ENCODE assay signal across 20 cellular contexts in the genomic region with DNA sequence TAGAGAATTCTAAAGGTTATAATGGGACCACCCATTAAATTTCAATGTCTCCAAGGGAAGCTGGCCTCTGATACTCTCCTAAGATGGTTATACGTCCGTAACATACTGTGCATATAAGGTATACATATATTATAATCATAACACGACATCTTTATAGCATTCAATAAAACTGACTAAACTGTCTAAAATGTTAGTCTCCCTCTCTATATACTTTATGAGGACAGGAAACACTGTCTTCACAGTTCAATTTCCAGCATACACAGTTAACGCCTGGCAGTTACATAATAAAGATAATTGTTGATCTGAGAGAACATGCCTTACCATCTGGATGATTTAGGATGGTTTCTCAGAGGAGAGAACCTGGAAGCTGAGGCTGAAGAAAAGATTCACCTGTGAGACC. TPM values are rescaled to one million over a fixed set of nuclear protein-coding genes. Genes with fewer than 3 reads are reported as not detected.
DNase-seq lines count a peak whose midpoint lies in the region; ATAC-seq and TF ChIP-seq lines count a peak whose summit lies in the region.
"Had no signal": no experiment of that assay in that cellular context is flagged by ENCODE, and none has a peak within 500 bp of the region (broad histone marks: within the 10 kb centered on the region; RNA-seq: fewer than 3 reads in every experiment).

No MANE protein-coding gene starts in this region.

- H3K27ac ChIP-seq in HCT116 (ENCODE audit: low read depth, low read length) (no peak overlapping the region), colonic mucosa (no peak overlapping the region)
- H3K27ac ChIP-seq: KMS-11 had no signal

- TF ChIP-seq POLR2A in HCT116 (IDR thresholded peaks at IDR 0.05; ENCODE audit: borderline replicate concordance, extremely low read depth, insufficient read depth, insufficient read length): no peak

- RAD21 ChIA-PET in HCT116 (lab: Charles Lee; ENCODE audit: low non-redundant PET in 1 of 2, low total read pairs in 2 of 2, uncharacterized antibody in 2 of 2, unreplicated experiment in 2 of 2): no interaction called here

- H3K27me3 ChIP-seq in HCT116 (ENCODE audit: insufficient read depth, low read length): no peaks in the 10 kb centered on the region
- H3K27me3 ChIP-seq in colonic mucosa: no peaks in the 10 kb centered on the region
- H3K27me3 ChIP-seq: foreskin keratinocyte, transverse colon had no signal

- H3K4me3 Mint-ChIP-seq in activated CD4-positive, alpha-beta T cell treated with anti-CD3 and anti-CD28 coated beads for 36 hours: peak overlapping the region; percentile 87
- H3K4me3 Mint-ChIP-seq in activated naive CD8-positive, alpha-beta T cell treated with anti-CD3 and anti-CD28 coated beads, Interleukin-2, amount 10 ng/mL, durations not matched to agents 7 days and 5 days: peak overlapping the region; percentile 91
- H3K4me3 Mint-ChIP-seq in neural crest cell: peak overlapping the region; percentile 96

- H4K20me1 ChIP-seq in HCT116 (ENCODE audit: insufficient read depth): no peaks in the 10 kb centered on the region

- H3K4me3 ChIP-seq in HCT116 (replicated peaks in 1 of 2; ENCODE audit: low read depth in 1 of 2, low read length in 2 of 2): peak overlapping the region in 1 of 2 experiments; percentile 87; a peak in 2 of 4 replicates
- no peak overlapping the region for H3K4me3 ChIP-seq in colonic mucosa

- H3K9me2 ChIP-seq in HCT116 (ENCODE audit: insufficient read depth): no peaks in the 10 kb centered on the region

- ATAC-seq in activated CD4-positive, alpha-beta T cell treated with anti-CD3 and anti-CD28 coated beads for 36 hours: no peak
- no peak for ATAC-seq in HCT116
- ATAC-seq in activated naive CD8-positive, alpha-beta T cell treated with anti-CD3 and anti-CD28 coated beads, Interleukin-2, amount 10 ng/mL, durations not matched to agents 7 days and 5 days (ENCODE audit: low read depth): no peak
- ATAC-seq: foreskin keratinocyte; stimulated activated memory B cell treated with anti-CD40 and anti-IgM and Interleukin-4, amounts not matched to agents 10 μg/mL and 1 μg/mL and 100 μg/mL, for 72 hours had no signal

- no peak for TF ChIP-seq RAD21 in HCT116 (IDR thresholded peaks at IDR 0.05; ENCODE audit: low read depth)

- POLR2A ChIA-PET in activated CD4-positive, alpha-beta T cell treated with anti-CD3 and anti-CD28 coated beads for 36 hours (lab: Charles Lee): interaction anchor here (0.7 kb wide), 1 partner anchor 16 kb away, joined by 4 read pairs; no protein-coding TSS in a partner anchor
- POLR2A ChIA-PET in HCT116 (lab: Charles Lee): no interaction called here
- POLR2A ChIA-PET in activated naive CD8-positive, alpha-beta T cell treated with anti-CD3 and anti-CD28 coated beads, Interleukin-2, amount 10 ng/mL, durations not matched to agents 7 days and 5 days (lab: Charles Lee): no interaction called here

- H3K9me3 ChIP-seq in HCT116 (ENCODE audit: control insufficient read depth in 1 of 2, insufficient read depth in 1 of 2, low read depth in 1 of 2, low read length in 2 of 2): no peaks in the 10 kb centered on the region
- no peaks in the 10 kb centered on the region for H3K9me3 ChIP-seq in colonic mucosa
- H3K9me3 ChIP-seq: transverse colon had no signal

- H3K4me1 Mint-ChIP-seq in activated CD4-positive, alpha-beta T cell treated with anti-CD3 and anti-CD28 coated beads for 36 hours: peaks cover 21% of the 10 kb centered on the region
- peaks cover 18% of the 10 kb centered on the region for H3K4me1 Mint-ChIP-seq in activated naive CD8-positive, alpha-beta T cell treated with anti-CD3 and anti-CD28 coated beads, Interleukin-2, amount 10 ng/mL, durations not matched to agents 7 days and 5 days
- H3K4me1 Mint-ChIP-seq in neural crest cell: peaks cover 32% of the 10 kb centered on the region

- no peak for DNase-seq in activated CD4-positive, alpha-beta T cell treated with anti-CD3 and anti-CD28 coated beads for 36 hours
- DNase-seq in activated CD4-positive, alpha-beta T cell treated with anti-CD3 and anti-CD28 coated beads for 4 hours: no peak
- DNase-seq in HCT116 (ENCODE audit: low read depth, low spot score) (no peak), neural crest cell (ENCODE audit: low read depth, low spot score) (no peak), colonic mucosa (no peak), NCI-H524 (lab: John Stamatoyannopoulos, UW) (no peak)
- no peak for DNase-seq in activated naive CD8-positive, alpha-beta T cell treated with anti-CD3 and anti-CD28 coated beads, Interleukin-2, amount 10 ng/mL, durations not matched to agents 7 days and 5 days
- no peak for DNase-seq in stimulated activated naive CD4-positive, alpha-beta T cell treated with Interleukin-2 at 50 U/mL for 16 hours (lab: John Stamatoyannopoulos, UW)
- DNase-seq: activated CD4-positive, alpha-beta T cell treated with anti-CD3 and anti-CD28 coated beads, Interleukin-2, amount 50 U/mL, for 1 hour; activated effector memory CD4-positive, alpha-beta T cell treated with Interleukin-2 at 50 U/mL for 16 hours; cortex of kidney; foreskin keratinocyte; NCI-H1092 treated with DMSO at 0.1 percent for 48 hours; NCI-H526 treated with DMSO at 0.1 percent for 48 hours; OCI-M1; posterior cingulate gyrus; transverse colon had no signal

- TF ChIP-seq CTCF in HCT116 (IDR thresholded peaks at IDR 0.05 in 2 of 3, conservative IDR thresholded peaks at IDR 0.05 in 1 of 3; ENCODE audit: borderline replicate concordance in 1 of 3, insufficient read depth in 1 of 3, low read depth in 2 of 3, low read length in 2 of 3) (no peak), neural crest cell (conservative IDR thresholded peaks at IDR 0.05) (no peak), colonic mucosa (IDR thresholded peaks at IDR 0.05) (no peak)

- H3K36me3 Mint-ChIP-seq in activated CD4-positive, alpha-beta T cell treated with anti-CD3 and anti-CD28 coated beads for 36 hours (ENCODE audit: low read depth): peaks cover 3% of the 10 kb centered on the region
- no peaks in the 10 kb centered on the region for H3K36me3 Mint-ChIP-seq in activated naive CD8-positive, alpha-beta T cell treated with anti-CD3 and anti-CD28 coated beads, Interleukin-2, amount 10 ng/mL, durations not matched to agents 7 days and 5 days
- H3K36me3 Mint-ChIP-seq in neural crest cell (ENCODE audit: low read depth): peaks cover 17% of the 10 kb centered on the region
- H3K36me3 Mint-ChIP-seq: CD14-positive monocyte; stimulated activated memory B cell treated with anti-CD40 and anti-IgM and Interleukin-4, amounts not matched to agents 10 μg/mL and 1 μg/mL and 100 μg/mL, for 72 hours had no signal

- H3K36me3 ChIP-seq in HCT116 (ENCODE audit: control insufficient read depth in 1 of 2, insufficient read depth in 2 of 2, low read length in 2 of 2) (peaks cover 0 to under 1% of the 10 kb centered on the region in 2 experiments; a peak in 1 of 4 replicates), colonic mucosa (no peaks in the 10 kb centered on the region)
- H3K36me3 ChIP-seq: transverse colon had no signal

- peaks cover 0 to 9% of the 10 kb centered on the region in 2 experiments; a peak in 3 of 4 replicates for H3K4me1 ChIP-seq in HCT116 (ENCODE audit: control insufficient read depth in 1 of 2, insufficient read depth in 2 of 2, low read length in 2 of 2)
- H3K4me1 ChIP-seq in colonic mucosa: peaks cover 3% of the 10 kb centered on the region

- H3K9ac ChIP-seq in HCT116 (ENCODE audit: low read length): no peak overlapping the region
- H3K9ac ChIP-seq in colonic mucosa (ENCODE audit: low read depth in 2 of 2, low read length in 2 of 2): no peak overlapping the region

- no TSS peak for BruUV-seq in HCT116 (replicated peaks; lab: Mats Ljungman, UMichigan)

- H3K27me3 Mint-ChIP-seq in activated CD4-positive, alpha-beta T cell treated with anti-CD3 and anti-CD28 coated beads for 36 hours: peaks cover 6% of the 10 kb centered on the region
- no peaks in the 10 kb centered on the region for H3K27me3 Mint-ChIP-seq in activated naive CD8-positive, alpha-beta T cell treated with anti-CD3 and anti-CD28 coated beads, Interleukin-2, amount 10 ng/mL, durations not matched to agents 7 days and 5 days
- H3K27me3 Mint-ChIP-seq in neural crest cell (ENCODE audit: low read depth): peaks cover 19% of the 10 kb centered on the region

- no peaks in the 10 kb centered on the region for H3K9me3 Mint-ChIP-seq in activated CD4-positive, alpha-beta T cell treated with anti-CD3 and anti-CD28 coated beads for 36 hours (ENCODE audit: low read depth)
- H3K9me3 Mint-ChIP-seq in activated naive CD8-positive, alpha-beta T cell treated with anti-CD3 and anti-CD28 coated beads, Interleukin-2, amount 10 ng/mL, durations not matched to agents 7 days and 5 days: peaks cover 2% of the 10 kb centered on the region
- H3K9me3 Mint-ChIP-seq in neural crest cell: peaks cover 12% of the 10 kb centered on the region

- H3K27ac Mint-ChIP-seq in activated CD4-positive, alpha-beta T cell treated with anti-CD3 and anti-CD28 coated beads for 36 hours: no peak overlapping the region
- no peak overlapping the region for H3K27ac Mint-ChIP-seq in activated naive CD8-positive, alpha-beta T cell treated with anti-CD3 and anti-CD28 coated beads, Interleukin-2, amount 10 ng/mL, durations not matched to agents 7 days and 5 days
- H3K27ac Mint-ChIP-seq in neural crest cell (ENCODE audit: unreplicated experiment): no peak overlapping the region

- peak overlapping the region; percentile 81; the same call in 1 of the 2 replicates for H3K4me2 ChIP-seq in HCT116 (ENCODE audit: low read length)

- intact Hi-C loops in activated CD4-positive, alpha-beta T cell treated with anti-CD3 and anti-CD28 coated beads for 36 hours (cut with DNase I, micrococcal nuclease): loop anchor here in 1 of 2 experiments (5.0 kb wide), 1 partner anchor 1323 kb away; the partner anchor contains the start of gene RINT1
- intact Hi-C loops in HCT116 (cut with micrococcal nuclease): no loop called here
- intact Hi-C loops in colonic mucosa (cut with DNase I): no loop called here

- H3K79me2 ChIP-seq in HCT116 (ENCODE audit: insufficient read depth, low read length): peaks cover 37% of the 10 kb centered on the region

- CTCF ChIA-PET in activated CD4-positive, alpha-beta T cell treated with anti-CD3 and anti-CD28 coated beads for 36 hours (lab: Charles Lee): interaction anchor here (0.6 kb wide), 1 partner anchor 676 kb away, joined by 3 read pairs; no protein-coding TSS in a partner anchor
- CTCF ChIA-PET in HCT116 (lab: Charles Lee): no interaction called here

- H2AFZ ChIP-seq in HCT116 (ENCODE audit: low read depth, low read length, poor library complexity, severe bottlenecking): no peak overlapping the region

TF ChIP-seq in HCT116, 20 proteins besides CTCF, POLR2A, EP300 and RAD21 (continues in another document):
- no peak for TF ChIP-seq CEBPB (IDR thresholded peaks at IDR 0.05; ENCODE audit: low read depth)

RNA-seq across cellular contexts. Expression of gene ORC5, which starts 1.2 kb away (rescaled TPM):
- total RNA-seq in activated CD4-positive, alpha-beta T cell treated with anti-CD3 and anti-CD28 coated beads for 36 hours: 10 to 100 TPM; 23.5 to 25.1 TPM
- total RNA-seq in HCT116 (2021; ENCODE audit: unreplicated experiment) (30.2 TPM), neural crest cell (27.9 and 31.3 TPM in 2 replicates), colonic mucosa (10 to 100 TPM; 13.9 to 18.9 TPM)
- 15.6 and 23.7 TPM in 2 replicates for polyA plus RNA-seq in HCT116 (2012)
- 10 to 100 TPM; 20.3 to 20.8 TPM for total RNA-seq in activated naive CD8-positive, alpha-beta T cell treated with anti-CD3 and anti-CD28 coated beads, Interleukin-2, amount 10 ng/mL, durations not matched to agents 7 days and 5 days
